25 cellular contexts compared by ENCODE assay signal in genomic region chr2:240499309-240500301, GRCh38. TPM values are rescaled to one million over a fixed set of nuclear protein-coding genes. Genes with fewer than 3 reads are reported as not detected.
A peak's percentile ranks its signal among the peaks of the same experiment; 100 is the strongest.
DNase-seq lines count a peak whose midpoint lies in the region; ATAC-seq, FAIRE-seq and TF ChIP-seq lines count a peak whose summit lies in the region.
"Had no signal": no experiment of that assay in that cellular context is flagged by ENCODE, and none has a peak within 500 bp of the region (broad histone marks: within the 10 kb centered on the region; RNA-seq: fewer than 3 reads in every experiment).

No MANE protein-coding gene starts in this region.

- FAIRE-seq in HepG2 (lab: Jason Lieb, UNC): no peak
- FAIRE-seq: H1, keratinocyte had no signal

- CTCF ChIA-PET in activated naive CD4-positive, alpha-beta T cell treated with anti-CD3 and anti-CD28 coated beads, Interleukin-2, amount 10 ng/mL, durations not matched to agents 7 days and 5 days (lab: Charles Lee): no interaction called here
- CTCF ChIA-PET in activated naive CD4-positive, alpha-beta T cell treated with anti-CD3 and anti-CD28 coated beads for 36 hours (lab: Charles Lee): no interaction called here
- CTCF ChIA-PET in HEK293 (lab: Yijun Ruan, JAX): no interaction called here
- CTCF ChIA-PET in HepG2 (lab: Yijun Ruan, JAX; ENCODE audit: low intra/inter-chr PET ratio, low total read pairs): no interaction called here

- WGBS in HepG2 (ENCODE audit: low lambda C conversion rate): 94% methylated on average over 27 of the region's 32 CpGs
- 84 to 95% (median 92%) methylated on average over 2 to 32 of the region's 32 CpGs for WGBS in spleen, 5 donors

- no peak; the same call in 1 of the 3 replicates for ATAC-seq in HepG2
- ATAC-seq: foreskin keratinocyte, mucosa of descending colon had no signal

- no peaks in the 10 kb centered on the region for H3K4me1 ChIP-seq in HEK293 (ENCODE audit: control insufficient read depth, insufficient read depth, low read length)
- H3K4me1 ChIP-seq in HepG2 (ENCODE audit: insufficient read depth, low read length): no peaks in the 10 kb centered on the region
- no peaks in the 10 kb centered on the region for H3K4me1 ChIP-seq in spleen
- H3K4me1 ChIP-seq: foreskin keratinocyte, right lobe of liver had no signal

- no peak for TF ChIP-seq EP300 in HepG2 (IDR thresholded peaks at IDR 0.05; ENCODE audit: low read depth in 2 of 2, low read length in 2 of 2)
- TF ChIP-seq EP300 in HepG2 (CRISPR knock-in tag; IDR thresholded peaks at IDR 0.05; ENCODE audit: borderline replicate concordance): no peak

- in situ Hi-C loops in HepG2 (cut with HindIII; ENCODE audit: extremely low pct_ligation_motif_present, low pct_unique_long_range_greater_than_20kb): no loop called here

- H3K27ac Mint-ChIP-seq in activated naive CD4-positive, alpha-beta T cell treated with anti-CD3 and anti-CD28 coated beads, Interleukin-2, amount 10 ng/mL, durations not matched to agents 7 days and 5 days: no peak overlapping the region
- no peak overlapping the region for H3K27ac Mint-ChIP-seq in activated naive CD4-positive, alpha-beta T cell treated with anti-CD3 and anti-CD28 coated beads for 36 hours
- H3K27ac Mint-ChIP-seq: T-helper 1 cell treated with Interleukin-12 subunit alpha and Interleukin-12 subunit beta and Interleukin-4 antibody, amounts not matched to agents 30 μg/mL and 1 μg/mL, for 36 hours had no signal

- peak; percentile 5 for DNase-seq in activated naive CD4-positive, alpha-beta T cell treated with anti-CD3 and anti-CD28 coated beads, Interleukin-2, amount 10 ng/mL, durations not matched to agents 7 days and 5 days
- DNase-seq in activated naive CD4-positive, alpha-beta T cell treated with anti-CD3 and anti-CD28 coated beads for 36 hours: no peak
- DNase-seq in HepG2 (ENCODE audit: low spot score): no peak
- DNase-seq in spleen: peak; percentile 67
- DNase-seq in OCI-M2 (lab: John Stamatoyannopoulos, UW; ENCODE audit: unreplicated experiment): no peak
- DNase-seq in NCI-H2081 (lab: John Stamatoyannopoulos, UW): no peak
- no peak for DNase-seq in midbrain (lab: John Stamatoyannopoulos, UW)
- DNase-seq: ACHN; activated effector memory CD4-positive, alpha-beta T cell treated with anti-CD3 and anti-CD28 coated beads, Interleukin-2, amount 50 U/mL, for 16 hours; amniotic stem cell; DMS153; foreskin keratinocyte; GDM1; hippocampal formation; mucosa of descending colon; NCI-H1105; NCI-H526 treated with DMSO at 0.1 percent for 48 hours; SHP77 had no signal

- no peaks in the 10 kb centered on the region for H3K79me2 ChIP-seq in HepG2 (ENCODE audit: insufficient read depth, low read length)

- H2AFZ ChIP-seq in HepG2 (ENCODE audit: low read length): no peak overlapping the region

- H3K9ac ChIP-seq in HepG2 (ENCODE audit: insufficient read depth, low read depth, low read length): no peak overlapping the region

- H3K27me3 ChIP-seq in HepG2 (ENCODE audit: control insufficient read depth in 1 of 2, insufficient read depth in 2 of 2, low read length in 2 of 2) (no peaks in the 10 kb centered on the region), spleen (replicated peaks in 1 of 7) (no peaks in the 10 kb centered on the region)
- H3K27me3 ChIP-seq: foreskin keratinocyte, neutrophil, right lobe of liver had no signal

- H3K27ac ChIP-seq in HEK293 (ENCODE audit: extremely low read depth, low read depth, low read length) (no peak overlapping the region), HepG2 (ENCODE audit: extremely low read length, insufficient read depth, low read length) (no peak overlapping the region), spleen (no peak overlapping the region)
- H3K27ac ChIP-seq: foreskin keratinocyte, neutrophil, right lobe of liver had no signal

- H3K36me3 ChIP-seq in HEK293 (ENCODE audit: control insufficient read depth in 2 of 2, insufficient read depth in 1 of 2, low read length in 2 of 2) (peaks cover 0 to 9% of the 10 kb centered on the region in 2 experiments; a peak in 1 of 3 replicates), HepG2 (replicated peaks in 1 of 2; ENCODE audit: control insufficient read depth in 1 of 2, insufficient read depth in 2 of 2, low read length in 2 of 2) (peaks cover 14 to 22% of the 10 kb centered on the region in 2 experiments; a peak in 4 of 5 replicates), spleen (peaks cover 0 to 78% (median 23%) of the 10 kb centered on the region in 6 donors)
- H3K36me3 ChIP-seq: right lobe of liver had no signal

- H3K4me1 Mint-ChIP-seq in activated naive CD4-positive, alpha-beta T cell treated with anti-CD3 and anti-CD28 coated beads, Interleukin-2, amount 10 ng/mL, durations not matched to agents 7 days and 5 days: no peaks in the 10 kb centered on the region
- no peaks in the 10 kb centered on the region for H3K4me1 Mint-ChIP-seq in activated naive CD4-positive, alpha-beta T cell treated with anti-CD3 and anti-CD28 coated beads for 36 hours (ENCODE audit: low read depth)
- H3K4me1 Mint-ChIP-seq: CD14-positive monocyte had no signal

- no TSS peak for BruUV-seq in HepG2 (replicated peaks; lab: Mats Ljungman, UMichigan)

- no peak overlapping the region for H3K4me3 Mint-ChIP-seq in activated naive CD4-positive, alpha-beta T cell treated with anti-CD3 and anti-CD28 coated beads, Interleukin-2, amount 10 ng/mL, durations not matched to agents 7 days and 5 days
- no peak overlapping the region for H3K4me3 Mint-ChIP-seq in activated naive CD4-positive, alpha-beta T cell treated with anti-CD3 and anti-CD28 coated beads for 36 hours
- H3K4me3 Mint-ChIP-seq: CD14-positive monocyte; T-helper 1 cell treated with Interleukin-12 subunit alpha and Interleukin-12 subunit beta and Interleukin-4 antibody, amounts not matched to agents 30 μg/mL and 1 μg/mL, for 36 hours had no signal

- H3K4me2 ChIP-seq in HepG2 (ENCODE audit: low read depth, low read length): no peak overlapping the region

- H3K9me3 ChIP-seq in HEK293 (ENCODE audit: control insufficient read depth, insufficient read depth, low read depth, low read length): no peaks in the 10 kb centered on the region
- H3K9me3 ChIP-seq in HepG2 (ENCODE audit: low read length): no peaks in the 10 kb centered on the region
- no peaks in the 10 kb centered on the region for H3K9me3 ChIP-seq in spleen
- H3K9me3 ChIP-seq: mucosa of descending colon, neutrophil, right lobe of liver had no signal

- TF ChIP-seq CTCF in HEK293 (tag by site-specific recombination; IDR thresholded peaks at IDR 0.05) (no peak), HepG2 (CRISPR knock-in tag; IDR thresholded peaks at IDR 0.05) (no peak), spleen (IDR thresholded peaks at IDR 0.05 in 8 of 11, conservative IDR thresholded peaks at IDR 0.05 in 3 of 11) (no peak)

- intact Hi-C loops in activated naive CD4-positive, alpha-beta T cell treated with anti-CD3 and anti-CD28 coated beads for 36 hours (cut with micrococcal nuclease): no loop called here
- intact Hi-C loops in HepG2 (cut with micrococcal nuclease; ENCODE audit: unreplicated experiment) (no loop called here), spleen (cut with DNase I; ENCODE audit: low total_unique reads) (no loop called here)

- no peak for TF ChIP-seq POLR2A in HepG2 (IDR thresholded peaks at IDR 0.05; ENCODE audit: insufficient read depth in 1 of 2, low read depth in 2 of 2, low read length in 2 of 2)
- TF ChIP-seq POLR2A in spleen (IDR thresholded peaks at IDR 0.05): no peak

- no peak overlapping the region for H3K4me3 ChIP-seq in HEK293 (ENCODE audit: low read depth, low read length)
- H3K4me3 ChIP-seq in HepG2 (replicated peaks in 1 of 3; ENCODE audit: insufficient read depth in 1 of 3, low read depth in 2 of 3, low read length in 3 of 3): no peak overlapping the region
- no peak overlapping the region for H3K4me3 ChIP-seq in spleen
- H3K4me3 ChIP-seq: mucosa of descending colon, right lobe of liver had no signal

- H3K9me3 Mint-ChIP-seq in activated naive CD4-positive, alpha-beta T cell treated with anti-CD3 and anti-CD28 coated beads, Interleukin-2, amount 10 ng/mL, durations not matched to agents 7 days and 5 days: no peaks in the 10 kb centered on the region
- H3K9me3 Mint-ChIP-seq in activated naive CD4-positive, alpha-beta T cell treated with anti-CD3 and anti-CD28 coated beads for 36 hours: peaks cover 3% of the 10 kb centered on the region
- H3K9me3 Mint-ChIP-seq: T-helper 1 cell treated with Interleukin-12 subunit alpha and Interleukin-12 subunit beta and Interleukin-4 antibody, amounts not matched to agents 30 μg/mL and 1 μg/mL, for 36 hours had no signal

- no peaks in the 10 kb centered on the region for H3K27me3 Mint-ChIP-seq in activated naive CD4-positive, alpha-beta T cell treated with anti-CD3 and anti-CD28 coated beads, Interleukin-2, amount 10 ng/mL, durations not matched to agents 7 days and 5 days
- no peaks in the 10 kb centered on the region for H3K27me3 Mint-ChIP-seq in activated naive CD4-positive, alpha-beta T cell treated with anti-CD3 and anti-CD28 coated beads for 36 hours (ENCODE audit: low read depth)

- H3K36me3 Mint-ChIP-seq in activated naive CD4-positive, alpha-beta T cell treated with anti-CD3 and anti-CD28 coated beads, Interleukin-2, amount 10 ng/mL, durations not matched to agents 7 days and 5 days: peaks cover 12% of the 10 kb centered on the region
- peaks cover 37% of the 10 kb centered on the region for H3K36me3 Mint-ChIP-seq in activated naive CD4-positive, alpha-beta T cell treated with anti-CD3 and anti-CD28 coated beads for 36 hours (ENCODE audit: low read depth)

- H4K20me1 ChIP-seq in HepG2 (ENCODE audit: insufficient read depth, low read length): no peaks in the 10 kb centered on the region

- TF ChIP-seq RAD21 in HepG2 (CRISPR knock-in tag; IDR thresholded peaks at IDR 0.05): no peak

- POLR2A ChIA-PET in HEK293 (lab: Yijun Ruan, JAX) (interaction anchor here (1.1 kb wide), 1 partner anchor 87 kb away, joined by 4 read pairs; the partner anchor contains the start of gene CAPN10), HepG2 (lab: Yijun Ruan, JAX) (no interaction called here)

RNA-seq across cellular contexts. Expression of gene ANKMY1, which starts 58.2 kb away (rescaled TPM):
- total RNA-seq in activated naive CD4-positive, alpha-beta T cell treated with anti-CD3 and anti-CD28 coated beads for 36 hours: 10 to 100 TPM; 17.0 to 17.4 TPM
- total RNA-seq in HepG2 (2016; rRNA removed; fragmentation: Illumina TruSeq; extraction: Trizol) (7.3 and 11.7 TPM in 2 replicates), spleen (10 to 100 TPM; 26.5 to 45.5 (median 30.1) TPM)
- total RNA-seq in HepG2 (2016; cell fraction: cytosol; rRNA removed; fragmentation: Illumina TruSeq; extraction: Trizol; ENCODE audit: low read depth): 9.7 and 12.6 TPM in 2 replicates
- 8.8 and 12.4 TPM in 2 replicates for total RNA-seq in HepG2 (2016; cell fraction: insoluble cytoplasmic fraction; rRNA removed; fragmentation: Illumina TruSeq; extraction: Trizol)
- 10.6 and 11.9 TPM in 2 replicates for total RNA-seq in HepG2 (2016; cell fraction: membrane; rRNA removed; fragmentation: Illumina TruSeq; extraction: Trizol)
- 23.2 and 30.1 TPM in 2 replicates for total RNA-seq in HepG2 (2016; cell fraction: nucleus; rRNA removed; fragmentation: Illumina TruSeq; extraction: Trizol)
- polyA plus RNA-seq in HepG2 (2011; rRNA removed) (18.8 and 20.5 TPM in 2 replicates), spleen (10 to 100 TPM in 1 of 3 donors, 1 to 10 TPM in 2; 7.6 to 11.4 (median 8.1) TPM)
- polyA plus RNA-seq in HepG2 (2011; cell fraction: cytosol; rRNA removed): 11.7 and 12.1 TPM in 2 replicates
- 55.1 and 66.4 TPM in 2 replicates for polyA plus RNA-seq in HepG2 (2011; cell fraction: nucleus; rRNA removed)
- polyA plus RNA-seq in HepG2 (2012): 8.0 and 8.9 TPM in 2 replicates
- 2.6 and 3.4 TPM in 2 replicates for polyA plus RNA-seq in HepG2 (2016; cell fraction: cytosol; fragmentation: Illumina TruSeq; extraction: Trizol; ENCODE audit: low read depth)
- polyA plus RNA-seq in HepG2 (2016; cell fraction: insoluble cytoplasmic fraction; fragmentation: Illumina TruSeq; extraction: Trizol; ENCODE audit: low read depth): 7.8 and 8.8 TPM in 2 replicates
- polyA plus RNA-seq in HepG2 (2016; cell fraction: membrane; fragmentation: Illumina TruSeq; extraction: Trizol; ENCODE audit: low read depth): 4.9 and 6.3 TPM in 2 replicates
- 30.4 and 35.4 TPM in 2 replicates for polyA plus RNA-seq in HepG2 (2016; cell fraction: nucleus; fragmentation: Illumina TruSeq; extraction: Trizol; ENCODE audit: insufficient read depth, low read depth)
- polyA minus RNA-seq in HepG2 (2011; rRNA and poly(A)+ RNA removed; ENCODE audit: low replicate concordance): 41.3 and 43.1 TPM in 2 replicates
- polyA minus RNA-seq in HepG2 (2011; cell fraction: cytosol; rRNA and poly(A)+ RNA removed): 6.0 and 6.9 TPM in 2 replicates
- polyA minus RNA-seq in HepG2 (2011; cell fraction: nucleus; rRNA and poly(A)+ RNA removed): 52.8 and 56.1 TPM in 2 replicates

Comparison
In these comparisons a context has a peak if more than half of its experiments do, and no peak if none do; other contexts are left out.
1. DNase-seq: peak in activated naive CD4-positive, alpha-beta T cell treated with anti-CD3 and anti-CD28 coated beads, Interleukin-2, amount 10 ng/mL, durations not matched to agents 7 days and 5 days (single experiment) and spleen (single experiment); none in activated naive CD4-positive, alpha-beta T cell treated with anti-CD3 and anti-CD28 coated beads for 36 hours (single experiment), HepG2 (single experiment), OCI-M2 (single experiment), NCI-H2081 (0 of 2) and midbrain (single experiment).